10 cellular contexts compared by ENCODE assay signal in genomic region chr9:4143951-4144717, GRCh38.
DNase-seq lines count a peak whose midpoint lies in the region; ATAC-seq, FAIRE-seq and TF ChIP-seq lines count a peak whose summit lies in the region.
"Had no signal": no experiment of that assay in that cellular context is flagged by ENCODE, and none has a peak within 500 bp of the region (broad histone marks: within the 10 kb centered on the region; RNA-seq: fewer than 3 reads in every experiment).

No MANE protein-coding gene starts in this region.

- POLR2A ChIA-PET in RWPE1 (lab: Yijun Ruan, JAX; ENCODE audit: low non-redundant PET) = no interaction called here

- DNase-seq in EH (ENCODE audit: low read depth) (peak; percentile 63), RWPE1 (ENCODE audit: low spot score) (peak; percentile 17), fibroblast of gingiva (ENCODE audit: low read depth) (peak; percentile 67), pancreas (no peak), GM19238 (ENCODE audit: insufficient read length, low spot score) (no peak), HuH-7.5 (ENCODE audit: low spot score) (no peak), H54 (ENCODE audit: insufficient read length, low spot score) (no peak)
- DNase-seq: NCI-H2029; stimulated activated CD4-positive, alpha-beta T cell treated with anti-CD3 and anti-CD28 coated beads, Interleukin-4, amount 100 ng/mL, for 4 hours had no signal

- no peaks in the 10 kb centered on the region for H3K36me3 ChIP-seq in pancreas

- no peaks in the 10 kb centered on the region for H3K9me3 ChIP-seq in pancreas

- ATAC-seq in pancreas (peak in 1 of 4 donors; percentile 15), GM21528 (IDR thresholded peaks at IDR 0.05; ENCODE audit: low FRiP score, unreplicated experiment) (no peak)

- CTCF ChIA-PET in RWPE1 (lab: Yijun Ruan, JAX) = interaction anchor here (0.7 kb wide), 1 partner anchor 12 kb away, joined by 4 read pairs; no protein-coding TSS in a partner anchor

- intact Hi-C loops in pancreas (cut with DNase I) = no loop called here

- FAIRE-seq in pancreas (lab: Jason Lieb, UNC) (peak; percentile 53), H54 (lab: Jason Lieb, UNC) (no peak)

- no peak for TF ChIP-seq CTCF in RWPE1 (conservative IDR thresholded peaks at IDR 0.05; ENCODE audit: low read depth)
- TF ChIP-seq CTCF in pancreas (IDR thresholded peaks at IDR 0.05) = no peak

- H3K4me1 ChIP-seq in pancreas = peaks cover 10 to 27% (median 10%) of the 10 kb centered on the region in 3 donors

- no peaks in the 10 kb centered on the region for H3K27me3 ChIP-seq in pancreas

- H3K27ac ChIP-seq in RWPE1 (no peak overlapping the region), pancreas (peak overlapping the region in 2 of 4 donors; percentile 62 to 64)

- no peak for TF ChIP-seq POLR2A in H54 (IDR thresholded peaks at IDR 0.05; ENCODE audit: low read depth, low read length)

- H3K4me3 ChIP-seq in pancreas = no peak overlapping the region

- 57 to 59% methylated on average over 13 of the region's 13 CpGs for WGBS in pancreas, 2 donors

Comparison
In these comparisons a context has a peak if more than half of its experiments do, and no peak if none do; other contexts are left out.
1. DNase-seq: peak in EH (single experiment), RWPE1 (single experiment) and fibroblast of gingiva (single experiment); none in pancreas (0 of 6), GM19238 (single experiment), HuH-7.5 (single experiment) and H54 (single experiment).